ENCODE assay signal across 9 cellular contexts in the genomic region with DNA sequence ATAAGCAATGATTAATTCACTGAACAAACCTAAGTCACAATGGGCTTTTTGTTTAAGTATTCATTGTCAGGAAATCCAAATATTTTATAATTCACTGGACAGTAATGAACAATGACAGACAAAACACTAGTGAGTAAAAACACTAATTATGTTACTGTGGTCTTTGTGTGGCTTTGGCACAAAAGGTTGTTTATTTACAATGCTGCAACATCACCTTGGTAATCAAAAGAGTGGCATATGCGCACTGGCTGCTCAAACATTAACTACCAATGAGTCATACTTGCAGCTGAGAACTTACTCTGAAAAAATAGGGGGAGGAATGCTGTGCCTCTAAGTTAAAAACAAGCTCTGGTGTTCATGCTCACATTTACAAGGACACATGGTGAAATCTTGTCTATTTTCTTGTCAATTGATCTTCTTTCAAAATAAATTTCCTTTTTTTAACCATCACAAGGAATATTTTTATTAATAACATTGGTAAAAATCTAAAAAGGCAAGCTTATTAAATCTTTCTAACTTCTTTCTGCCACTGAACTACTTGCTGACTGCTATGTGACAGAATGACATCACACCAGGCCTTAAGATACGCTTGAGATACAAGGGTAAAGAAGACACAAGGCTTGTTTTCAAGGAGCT.
A peak's percentile ranks its signal among the peaks of the same experiment; 100 is the strongest.
DNase-seq lines count a peak whose midpoint lies in the region; ATAC-seq, FAIRE-seq and TF ChIP-seq lines count a peak whose summit lies in the region.
"Had no signal": no experiment of that assay in that cellular context is flagged by ENCODE, and none has a peak within 500 bp of the region (broad histone marks: within the 10 kb centered on the region; RNA-seq: fewer than 3 reads in every experiment).

No MANE protein-coding gene starts in this region.

- no peak overlapping the region for H3K4me2 ChIP-seq in keratinocyte (ENCODE audit: control insufficient read depth, extremely low read depth, insufficient read depth, low read depth, low read length)

- H3K9me3 ChIP-seq in keratinocyte (ENCODE audit: control insufficient read depth, low read depth, low read length) (no peaks in the 10 kb centered on the region), suprapubic skin (no peaks in the 10 kb centered on the region)

- TF ChIP-seq CTCF in keratinocyte (optimal IDR thresholded peaks at IDR 0.05 in 1 of 3, IDR thresholded peaks at IDR 0.05 in 1 of 3, conservative IDR thresholded peaks at IDR 0.05 in 1 of 3; ENCODE audit: extremely low read depth in 1 of 3, insufficient read depth in 2 of 3, low read length in 3 of 3) (no peak), suprapubic skin (IDR thresholded peaks at IDR 0.05) (no peak)

- H3K9me1 ChIP-seq in keratinocyte (ENCODE audit: control insufficient read depth, extremely low read depth, insufficient read depth, low read length): no peaks in the 10 kb centered on the region

- H3K4me3 ChIP-seq in keratinocyte (ENCODE audit: control insufficient read depth in 2 of 3, extremely low read depth in 1 of 3, insufficient read depth in 2 of 3, low read depth in 1 of 3, low read length in 3 of 3) (no peak overlapping the region), suprapubic skin (no peak overlapping the region)

- H3K36me3 ChIP-seq in keratinocyte (ENCODE audit: control insufficient read depth in 2 of 2, extremely low read depth in 1 of 2, insufficient read depth in 2 of 2, low read length in 2 of 2): peaks cover 0 to 2% of the 10 kb centered on the region in 2 experiments
- no peaks in the 10 kb centered on the region for H3K36me3 ChIP-seq in suprapubic skin

- no peak overlapping the region for H2AFZ ChIP-seq in keratinocyte (ENCODE audit: control insufficient read depth, low read length)

- dilution Hi-C loops in keratinocyte (cut with MboI; ENCODE audit: extremely low pct_ligation_motif_present, low sequenced_read_pairs): no loop called here

- H3K4me1 ChIP-seq in keratinocyte (ENCODE audit: control insufficient read depth, extremely low read depth, insufficient read depth, low read length) (peaks cover 34% of the 10 kb centered on the region), suprapubic skin (peaks cover 15% of the 10 kb centered on the region)

- TF ChIP-seq POLR2A in suprapubic skin (IDR thresholded peaks at IDR 0.05): no peak

- 34% methylated on average over 2 of the region's 2 CpGs for WGBS in suprapubic skin

- H4K20me1 ChIP-seq in keratinocyte (ENCODE audit: control insufficient read depth, extremely low read depth, insufficient read depth, low read length): no peaks in the 10 kb centered on the region

- H3K27ac ChIP-seq in keratinocyte (ENCODE audit: control insufficient read depth, insufficient read depth, low read length) (peak overlapping the region; percentile 63), suprapubic skin (peak overlapping the region; percentile 64)

- peak; percentile 86 for FAIRE-seq in keratinocyte (lab: Jason Lieb, UNC)
- FAIRE-seq: TTC549 had no signal

- ATAC-seq in GM18907 (IDR thresholded peaks at IDR 0.05; ENCODE audit: unreplicated experiment) (peak; percentile 79), HG03139 (IDR thresholded peaks at IDR 0.05; ENCODE audit: unreplicated experiment) (peak; percentile 59)

- H3K27me3 ChIP-seq in keratinocyte (ENCODE audit: control insufficient read depth, extremely low read depth, insufficient read depth, low read length): no peaks in the 10 kb centered on the region
- H3K27me3 ChIP-seq in suprapubic skin: no peaks in the 10 kb centered on the region

- peak overlapping the region; percentile 24 for H3K9ac ChIP-seq in keratinocyte (ENCODE audit: control insufficient read depth, extremely low read depth, insufficient read depth, low read length)

- peak; percentile 59 for DNase-seq in COLO668 (lab: John Stamatoyannopoulos, UW; ENCODE audit: unreplicated experiment)
- DNase-seq in NCI-H446 treated with DMSO at 0.1 percent for 48 hours (lab: John Stamatoyannopoulos, UW): peak; percentile 86
- DNase-seq in brain pericyte (ENCODE audit: low read depth, low spot score): peak; percentile 45
- DNase-seq in keratinocyte (ENCODE audit: low read depth, low spot score): peak; percentile 70
- no peak for DNase-seq in suprapubic skin (ENCODE audit: low spot score in 2 of 2)
- no peak for DNase-seq in GDM1 (lab: John Stamatoyannopoulos, UW)

- H3K79me2 ChIP-seq in keratinocyte (ENCODE audit: control insufficient read depth, insufficient read depth, low read length): peaks cover 33% of the 10 kb centered on the region

- TF ChIP-seq EP300 in suprapubic skin (IDR thresholded peaks at IDR 0.05): no peak

Comparison
In these comparisons a context has a peak if more than half of its experiments do, and no peak if none do; other contexts are left out.
1. DNase-seq: peak in COLO668 (single experiment), NCI-H446 treated with DMSO at 0.1 percent for 48 hours (single experiment), brain pericyte (single experiment) and keratinocyte (single experiment); none in suprapubic skin (0 of 2) and GDM1 (single experiment).